In genomic region chr21:38957575-38958340, GRCh38 we compare ENCODE assay signal across 15 cellular contexts.
A peak's percentile ranks its signal among the peaks of the same experiment; 100 is the strongest.
DNase-seq lines count a peak whose midpoint lies in the region; FAIRE-seq and TF ChIP-seq lines count a peak whose summit lies in the region.
"Had no signal": no experiment of that assay in that cellular context is flagged by ENCODE, and none has a peak within 500 bp of the region (broad histone marks: within the 10 kb centered on the region; RNA-seq: fewer than 3 reads in every experiment).

No MANE protein-coding gene starts in this region.

- H3K79me2 ChIP-seq in keratinocyte (ENCODE audit: control insufficient read depth, insufficient read depth, low read length): no peaks in the 10 kb centered on the region

- H3K36me3 Mint-ChIP-seq in T-helper 2 cell treated with Interferon-gamma antibody and Interleukin-4, amounts not matched to agents 5 μg/mL and 100 μg/mL, for 36 hours (ENCODE audit: low read depth): peaks cover 28% of the 10 kb centered on the region

- H3K9me1 ChIP-seq in keratinocyte (ENCODE audit: control insufficient read depth, extremely low read depth, insufficient read depth, low read length): no peaks in the 10 kb centered on the region

- no peak for TF ChIP-seq POLR2A in tibial nerve (IDR thresholded peaks at IDR 0.05)

- no peak overlapping the region for H2AFZ ChIP-seq in keratinocyte (ENCODE audit: control insufficient read depth, low read length)
- H2AFZ ChIP-seq: PC-9 had no signal

- dilution Hi-C loops in keratinocyte (cut with MboI; ENCODE audit: extremely low pct_ligation_motif_present, low sequenced_read_pairs): no loop called here

- TF ChIP-seq CTCF in keratinocyte (optimal IDR thresholded peaks at IDR 0.05 in 1 of 3, IDR thresholded peaks at IDR 0.05 in 1 of 3, conservative IDR thresholded peaks at IDR 0.05 in 1 of 3; ENCODE audit: extremely low read depth in 1 of 3, insufficient read depth in 2 of 3, low read length in 3 of 3) (no peak), tibial nerve (IDR thresholded peaks at IDR 0.05) (no peak)

- no peak for TF ChIP-seq EP300 in tibial nerve (IDR thresholded peaks at IDR 0.05)

- intact Hi-C loops in head of caudate nucleus (cut with DNase I): no loop called here

- peak; percentile 13 for FAIRE-seq in keratinocyte (lab: Jason Lieb, UNC)

- H3K9ac ChIP-seq in keratinocyte (ENCODE audit: control insufficient read depth, extremely low read depth, insufficient read depth, low read length): no peak overlapping the region

- 59 to 77% methylated on average over 6 of the region's 6 CpGs for WGBS in tibial nerve, 2 donors

- H3K27me3 Mint-ChIP-seq in T-helper 2 cell treated with Interferon-gamma antibody and Interleukin-4, amounts not matched to agents 5 μg/mL and 100 μg/mL, for 36 hours (ENCODE audit: low read depth): no peaks in the 10 kb centered on the region

- H3K4me1 ChIP-seq in keratinocyte (ENCODE audit: control insufficient read depth, extremely low read depth, insufficient read depth, low read length) (peaks cover 42% of the 10 kb centered on the region), tibial nerve (peaks cover 0 to 7% (median 4%) of the 10 kb centered on the region in 4 donors)

- H3K27me3 ChIP-seq in keratinocyte (ENCODE audit: control insufficient read depth, extremely low read depth, insufficient read depth, low read length): no peaks in the 10 kb centered on the region
- no peaks in the 10 kb centered on the region for H3K27me3 ChIP-seq in tibial nerve
- no peaks in the 10 kb centered on the region for H3K27me3 ChIP-seq in H7 (ENCODE audit: control insufficient read depth, insufficient read depth, low read length)
- H3K27me3 ChIP-seq: sigmoid colon had no signal

- H4K20me1 ChIP-seq in keratinocyte (ENCODE audit: control insufficient read depth, extremely low read depth, insufficient read depth, low read length): no peaks in the 10 kb centered on the region

- H3K36me3 ChIP-seq in keratinocyte (ENCODE audit: control insufficient read depth in 2 of 2, extremely low read depth in 1 of 2, insufficient read depth in 2 of 2, low read length in 2 of 2): no peaks in the 10 kb centered on the region
- no peaks in the 10 kb centered on the region for H3K36me3 ChIP-seq in tibial nerve
- no peaks in the 10 kb centered on the region for H3K36me3 ChIP-seq in H7 (replicated peaks; ENCODE audit: control insufficient read depth, insufficient read depth, low read length)
- H3K36me3 ChIP-seq: sigmoid colon had no signal

- no peak for DNase-seq in T-helper 2 cell treated with Interferon-gamma antibody and Interleukin-4, amounts not matched to agents 5 μg/mL and 100 μg/mL, for 36 hours (ENCODE audit: low spot score)
- no peak for DNase-seq in T-helper 2 cell
- peak; percentile 30 for DNase-seq in NCI-H748 treated with DMSO at 0.1 percent for 48 hours (lab: John Stamatoyannopoulos, UW)
- DNase-seq in keratinocyte (ENCODE audit: low read depth, low spot score): no peak
- no peak for DNase-seq in tibial nerve (ENCODE audit: low spot score in 2 of 2)
- no peak for DNase-seq in head of caudate nucleus
- DNase-seq in H7: no peak
- no peak for DNase-seq in activated T-cell treated with anti-CD3 and anti-CD28 coated beads, Interleukin-2, amount 50 U/mL, for 1 hour
- DNase-seq: activated CD4-positive, CD25-positive, alpha-beta regulatory T cell treated with anti-CD3 and anti-CD28 coated beads, Interleukin-2, amount 50 U/mL, for 72 hours; Calu3; HCEC 1CT; naive thymus-derived CD8-positive, alpha-beta T cell; PC-9; sigmoid colon; T-helper 1 cell had no signal

- H3K27ac ChIP-seq in keratinocyte (ENCODE audit: control insufficient read depth, insufficient read depth, low read length) (no peak overlapping the region), tibial nerve (peak overlapping the region in 3 of 4 donors; percentile 42 to 87 (median 79))
- H3K27ac ChIP-seq: PC-9 had no signal

- no peak overlapping the region for H3K4me3 ChIP-seq in keratinocyte (ENCODE audit: control insufficient read depth in 2 of 3, extremely low read depth in 1 of 3, insufficient read depth in 2 of 3, low read depth in 1 of 3, low read length in 3 of 3)
- no peak overlapping the region for H3K4me3 ChIP-seq in tibial nerve
- H3K4me3 ChIP-seq in H7 (ENCODE audit: insufficient read depth, low read depth, low read length): no peak overlapping the region
- H3K4me3 ChIP-seq: PC-9, sigmoid colon had no signal

- peaks cover 61% of the 10 kb centered on the region for H3K4me1 Mint-ChIP-seq in T-helper 2 cell treated with Interferon-gamma antibody and Interleukin-4, amounts not matched to agents 5 μg/mL and 100 μg/mL, for 36 hours (ENCODE audit: low read depth)
- H3K4me1 Mint-ChIP-seq: naive thymus-derived CD8-positive, alpha-beta T cell had no signal

- H3K4me2 ChIP-seq in keratinocyte (ENCODE audit: control insufficient read depth, extremely low read depth, insufficient read depth, low read depth, low read length): peak overlapping the region; percentile 33
- H3K4me2 ChIP-seq: PC-9 had no signal

- H3K4me3 Mint-ChIP-seq in T-helper 2 cell treated with Interferon-gamma antibody and Interleukin-4, amounts not matched to agents 5 μg/mL and 100 μg/mL, for 36 hours: peak overlapping the region; percentile 48
- H3K4me3 Mint-ChIP-seq: naive thymus-derived CD8-positive, alpha-beta T cell had no signal

- H3K9me3 Mint-ChIP-seq in T-helper 2 cell treated with Interferon-gamma antibody and Interleukin-4, amounts not matched to agents 5 μg/mL and 100 μg/mL, for 36 hours: peaks cover 28% of the 10 kb centered on the region

- H3K9me3 ChIP-seq in keratinocyte (ENCODE audit: control insufficient read depth, low read depth, low read length) (no peaks in the 10 kb centered on the region), tibial nerve (peaks cover 0 to 7% (median 0%) of the 10 kb centered on the region in 4 donors)
- H3K9me3 ChIP-seq: sigmoid colon had no signal

- peak overlapping the region; percentile 73 for H3K27ac Mint-ChIP-seq in T-helper 2 cell treated with Interferon-gamma antibody and Interleukin-4, amounts not matched to agents 5 μg/mL and 100 μg/mL, for 36 hours
